ENCODE assay signal across 2 cellular contexts in genomic region chr4:56927196-56927595, GRCh38.
A peak's percentile ranks its signal among the peaks of the same experiment; 100 is the strongest.
TF ChIP-seq lines count a peak whose summit lies in the region.

No MANE protein-coding gene starts in this region.

TF ChIP-seq in A549, 52 proteins besides CTCF, POLR2A, EP300 and RAD21:
- TF ChIP-seq MAFK (IDR thresholded peaks at IDR 0.05; ENCODE audit: partially characterized antibody) (peak; percentile 64), TP53 (CRISPR knock-in tag; IDR thresholded peaks at IDR 0.05) (no peak)
- TF ChIP-seq, protein P1, sequence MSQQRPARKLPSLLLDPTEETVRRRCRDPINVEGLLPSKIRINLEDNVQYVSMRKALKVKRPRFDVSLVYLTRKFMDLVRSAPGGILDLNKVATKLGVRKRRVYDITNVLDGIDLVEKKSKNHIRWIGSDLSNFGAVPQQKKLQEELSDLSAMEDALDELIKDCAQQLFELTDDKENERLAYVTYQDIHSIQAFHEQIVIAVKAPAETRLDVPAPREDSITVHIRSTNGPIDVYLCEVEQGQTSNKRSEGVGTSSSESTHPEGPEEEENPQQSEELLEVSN (IDR thresholded peaks at IDR 0.05; ENCODE audit: borderline replicate concordance, low read depth): no peak

TF ChIP-seq in IMR-90, 13 proteins besides CTCF, POLR2A, EP300 and RAD21:
- TF ChIP-seq, protein P2, sequence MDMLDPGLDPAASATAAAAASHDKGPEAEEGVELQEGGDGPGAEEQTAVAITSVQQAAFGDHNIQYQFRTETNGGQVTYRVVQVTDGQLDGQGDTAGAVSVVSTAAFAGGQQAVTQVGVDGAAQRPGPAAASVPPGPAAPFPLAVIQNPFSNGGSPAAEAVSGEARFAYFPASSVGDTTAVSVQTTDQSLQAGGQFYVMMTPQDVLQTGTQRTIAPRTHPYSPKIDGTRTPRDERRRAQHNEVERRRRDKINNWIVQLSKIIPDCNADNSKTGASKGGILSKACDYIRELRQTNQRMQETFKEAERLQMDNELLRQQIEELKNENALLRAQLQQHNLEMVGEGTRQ (IDR thresholded peaks at IDR 0.05; ENCODE audit: low read depth, low read length): no peak
- TF ChIP-seq MAFK (IDR thresholded peaks at IDR 0.05; ENCODE audit: low read depth, low read length) (peak; percentile 75), BHLHE40 (IDR thresholded peaks at IDR 0.05; ENCODE audit: low read depth, low read length) (no peak)
